1 cellular context compared by ENCODE assay signal in the genomic region with DNA sequence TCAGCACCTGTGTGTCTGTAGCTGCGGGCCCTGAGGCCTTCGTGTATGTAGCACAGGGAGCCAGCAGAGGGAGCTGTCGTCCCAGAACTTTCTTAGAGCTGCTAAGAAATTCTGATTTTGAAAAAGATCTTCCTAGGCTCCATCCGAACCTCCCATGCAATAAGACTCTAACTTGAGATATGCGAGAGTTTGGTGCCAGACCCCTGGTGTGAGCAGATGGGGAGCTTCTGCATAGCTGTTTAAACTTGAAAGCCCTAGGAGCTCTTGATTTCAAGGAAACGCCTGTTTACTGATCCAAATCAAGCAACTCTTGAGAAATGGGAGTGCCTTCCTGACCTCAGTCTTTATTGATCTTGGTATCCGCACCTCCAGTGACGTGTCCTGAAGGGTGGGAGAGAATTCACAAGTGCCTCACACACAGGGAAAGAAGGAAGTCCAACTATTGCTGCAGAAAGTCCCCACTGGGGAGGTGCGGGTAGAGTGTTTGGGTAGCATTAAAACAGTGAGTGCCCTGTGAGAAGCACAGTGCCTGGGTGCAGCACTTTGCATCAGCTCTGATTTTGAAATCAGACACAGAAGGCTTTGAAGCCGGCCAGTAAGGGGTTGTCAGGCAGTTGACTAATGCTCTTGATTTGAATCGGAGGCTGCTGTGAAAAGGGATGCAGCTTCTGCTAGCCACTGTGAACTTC.
TF ChIP-seq lines count a peak whose summit lies in the region.

No MANE protein-coding gene starts in this region.

TF ChIP-seq in SK-N-SH treated with all-trans-retinoic acid at 6 μM for 48 hours, 23 proteins besides CTCF, POLR2A, EP300 and RAD21 (continued from another document):
- TF ChIP-seq PATZ1 (CRISPR knock-in tag; IDR thresholded peaks at IDR 0.05; ENCODE audit: borderline replicate concordance) (no peak), POU6F1 (CRISPR knock-in tag; IDR thresholded peaks at IDR 0.05; ENCODE audit: borderline replicate concordance, low read depth) (no peak), ARNTL (CRISPR knock-in tag; IDR thresholded peaks at IDR 0.05; ENCODE audit: borderline replicate concordance, low read depth) (no peak), ZNF8 (CRISPR knock-in tag; IDR thresholded peaks at IDR 0.05) (no peak), TOX (CRISPR knock-in tag; IDR thresholded peaks at IDR 0.05; ENCODE audit: borderline replicate concordance) (no peak), ZC3H10 (CRISPR knock-in tag; IDR thresholded peaks at IDR 0.05) (no peak)
- TF ChIP-seq, protein P1, sequence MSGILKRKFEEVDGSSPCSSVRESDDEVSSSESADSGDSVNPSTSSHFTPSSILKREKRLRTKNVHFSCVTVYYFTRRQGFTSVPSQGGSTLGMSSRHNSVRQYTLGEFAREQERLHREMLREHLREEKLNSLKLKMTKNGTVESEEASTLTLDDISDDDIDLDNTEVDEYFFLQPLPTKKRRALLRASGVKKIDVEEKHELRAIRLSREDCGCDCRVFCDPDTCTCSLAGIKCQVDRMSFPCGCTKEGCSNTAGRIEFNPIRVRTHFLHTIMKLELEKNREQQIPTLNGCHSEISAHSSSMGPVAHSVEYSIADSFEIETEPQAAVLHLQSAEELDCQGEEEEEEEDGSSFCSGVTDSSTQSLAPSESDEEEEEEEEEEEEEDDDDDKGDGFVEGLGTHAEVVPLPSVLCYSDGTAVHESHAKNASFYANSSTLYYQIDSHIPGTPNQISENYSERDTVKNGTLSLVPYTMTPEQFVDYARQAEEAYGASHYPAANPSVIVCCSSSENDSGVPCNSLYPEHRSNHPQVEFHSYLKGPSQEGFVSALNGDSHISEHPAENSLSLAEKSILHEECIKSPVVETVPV (CRISPR knock-in tag; IDR thresholded peaks at IDR 0.05), result no peak
TF ChIP-seq in SK-N-SH treated with all-trans-retinoic acid at 6 μM for 48 hours: peak in this region for 0.
